17 cellular contexts compared by ENCODE assay signal in genomic region chr7:111362660-111363059, GRCh38.
DNase-seq lines count a peak whose midpoint lies in the region; ATAC-seq, FAIRE-seq and TF ChIP-seq lines count a peak whose summit lies in the region.
"Had no signal": no experiment of that assay in that cellular context is flagged by ENCODE, and none has a peak within 500 bp of the region (broad histone marks: within the 10 kb centered on the region; RNA-seq: fewer than 3 reads in every experiment).

No MANE protein-coding gene starts in this region.

- DNase-seq in ACHN, result peak; percentile 8
- peak; percentile 48 for DNase-seq in HFFc6
- DNase-seq in K562 (ENCODE audit: extremely low read depth in 1 of 4, low spot score in 3 of 4), result peak in 1 of 4 experiments; percentile 12
- DNase-seq in left kidney (ENCODE audit: low read depth, low spot score), result peak; percentile 20
- no peak for DNase-seq in stimulated activated naive CD4-positive, alpha-beta T cell treated with Interleukin-2 at 50 U/mL for 16 hours (lab: John Stamatoyannopoulos, UW)
- no peak for DNase-seq in activated naive CD4-positive, alpha-beta T cell (lab: John Stamatoyannopoulos, UW)
- DNase-seq in NCI-H1694 treated with DMSO at 0.1 percent for 48 hours (lab: John Stamatoyannopoulos, UW), result no peak
- DNase-seq: activated naive CD8-positive, alpha-beta T cell treated with anti-CD3 and anti-CD28 coated beads, Interleukin-2, amount 10 ng/mL, durations not matched to agents 7 days and 5 days; immature natural killer cell; NCI-H2081; stimulated activated CD4-positive, alpha-beta T cell treated with anti-CD3 and anti-CD28 coated beads, Interleukin-1b, Interleukin-23, amount 100 ng/mL, for 48 hours; stimulated activated CD8-positive, alpha-beta memory T cell treated with anti-CD3 and anti-CD28 coated beads, Interleukin-4, amount 100 ng/mL, for 48 hours; SW 1271; trophoblast cell had no signal

- no TSS peak for BruUV-seq in K562 (replicated peaks; lab: Mats Ljungman, UMichigan)

- intact Hi-C loops in K562 (cut with micrococcal nuclease), result no loop called here

- no peaks in the 10 kb centered on the region for H3K36me3 Mint-ChIP-seq in HFFc6 (ENCODE audit: low read depth)
- H3K36me3 Mint-ChIP-seq: activated naive CD8-positive, alpha-beta T cell treated with anti-CD3 and anti-CD28 coated beads, Interleukin-2, amount 10 ng/mL, durations not matched to agents 7 days and 5 days had no signal

- 74% methylated on average over 2 of the region's 2 CpGs for WGBS in K562 (ENCODE audit: insufficient coverage, low coverage, missing lambda C conversion rate)

- peak overlapping the region; percentile 73 for H3K4me3 Mint-ChIP-seq in HFFc6
- H3K4me3 Mint-ChIP-seq: activated naive CD8-positive, alpha-beta T cell treated with anti-CD3 and anti-CD28 coated beads, Interleukin-2, amount 10 ng/mL, durations not matched to agents 7 days and 5 days; dendritic cell treated with granulocyte-macrophage colony-stimulating factor and Interleukin-4, amounts not matched to agents 40 ng/mL and 50 ng/mL, for 4 days; immature natural killer cell had no signal

- H3K36me3 ChIP-seq in K562 (ENCODE audit: control insufficient read depth, insufficient read depth, low read length), result no peaks in the 10 kb centered on the region
- H3K36me3 ChIP-seq: BLaER1 treated with 17β-estradiol and CSF1 and Interleukin-3, amounts not matched to agents 10 nM and 100 nM had no signal

- H3K4me1 Mint-ChIP-seq in HFFc6 (ENCODE audit: low read depth), result peaks cover 56% of the 10 kb centered on the region
- H3K4me1 Mint-ChIP-seq: activated naive CD8-positive, alpha-beta T cell treated with anti-CD3 and anti-CD28 coated beads, Interleukin-2, amount 10 ng/mL, durations not matched to agents 7 days and 5 days; immature natural killer cell had no signal

- no peak for TF ChIP-seq RAD21 in K562 (CRISPR knock-in tag; conservative IDR thresholded peaks at IDR 0.05 in 1 of 2, IDR thresholded peaks at IDR 0.05 in 1 of 2)

- H3K4me2 ChIP-seq in K562 (ENCODE audit: insufficient read depth, low read length), result no peak overlapping the region
- H3K4me2 ChIP-seq: BLaER1 treated with 17β-estradiol and CSF1 and Interleukin-3, amounts not matched to agents 10 nM and 100 nM had no signal

- no peak overlapping the region for H3K27ac ChIP-seq in K562 (ENCODE audit: extremely low read depth, low read depth, low read length)
- H3K27ac ChIP-seq: BLaER1 treated with 17β-estradiol and CSF1 and Interleukin-3, amounts not matched to agents 10 nM and 100 nM had no signal

- no peak overlapping the region for H3K9ac ChIP-seq in K562 (ENCODE audit: insufficient read depth in 1 of 2, low read depth in 2 of 2, low read length in 2 of 2)
- H3K9ac ChIP-seq: BLaER1 treated with 17β-estradiol and CSF1 and Interleukin-3, amounts not matched to agents 10 nM and 100 nM had no signal

- in situ Hi-C loops in ACHN (cut with HindIII; ENCODE audit: low pct_ligation_motif_present, low pct_unique_long_range_greater_than_20kb, low sequenced_read_pairs), result no loop called here
- in situ Hi-C loops in K562 (cut with MboI), result no loop called here

- no peak for TF ChIP-seq EP300 in K562 (IDR thresholded peaks at IDR 0.05; ENCODE audit: low read length)

- no peaks in the 10 kb centered on the region for H3K27me3 ChIP-seq in K562 (ENCODE audit: control insufficient read depth in 2 of 2, insufficient read depth in 2 of 2, low read length in 2 of 2)
- H3K27me3 ChIP-seq: BLaER1 treated with 17β-estradiol and CSF1 and Interleukin-3, amounts not matched to agents 10 nM and 100 nM had no signal

- no peaks in the 10 kb centered on the region; a peak in 1 of 5 replicates for H3K4me1 ChIP-seq in K562 (replicated peaks in 1 of 2; ENCODE audit: control insufficient read depth in 2 of 2, insufficient read depth in 2 of 2, low read length in 2 of 2)

- no peaks in the 10 kb centered on the region for H3K9me3 Mint-ChIP-seq in HFFc6
- H3K9me3 Mint-ChIP-seq: activated naive CD8-positive, alpha-beta T cell treated with anti-CD3 and anti-CD28 coated beads, Interleukin-2, amount 10 ng/mL, durations not matched to agents 7 days and 5 days; dendritic cell treated with granulocyte-macrophage colony-stimulating factor and Interleukin-4, amounts not matched to agents 40 ng/mL and 50 ng/mL, for 4 days had no signal

- H3K79me2 ChIP-seq in K562 (ENCODE audit: control insufficient read depth, insufficient read depth, low read length), result no peaks in the 10 kb centered on the region

- H4K20me1 ChIP-seq in K562 (replicated peaks; ENCODE audit: control insufficient read depth, insufficient read depth, low read length), result no peaks in the 10 kb centered on the region
- H4K20me1 ChIP-seq: BLaER1 treated with 17β-estradiol and CSF1 and Interleukin-3, amounts not matched to agents 10 nM and 100 nM had no signal

- POLR2A ChIA-PET in K562 (lab: Yijun Ruan, JAX), result no interaction called here

- H2AFZ ChIP-seq in K562 (ENCODE audit: low read depth, low read length), result no peak overlapping the region

- FAIRE-seq in K562 (lab: Jason Lieb, UNC), result no peak

- H3K27me3 Mint-ChIP-seq in HFFc6 (ENCODE audit: insufficient read depth), result no peaks in the 10 kb centered on the region
- H3K27me3 Mint-ChIP-seq: activated naive CD8-positive, alpha-beta T cell treated with anti-CD3 and anti-CD28 coated beads, Interleukin-2, amount 10 ng/mL, durations not matched to agents 7 days and 5 days; dendritic cell treated with granulocyte-macrophage colony-stimulating factor and Interleukin-4, amounts not matched to agents 40 ng/mL and 50 ng/mL, for 4 days had no signal

- TF ChIP-seq POLR2A in K562 (conservative IDR thresholded peaks at IDR 0.05), result no peak

- no peaks in the 10 kb centered on the region for H3K9me1 ChIP-seq in K562 (ENCODE audit: control insufficient read depth, insufficient read depth, low read length)

- ATAC-seq in K562, result peak; percentile 44; the same call in 2 of the 3 replicates
- no peak for ATAC-seq in HG02852 (IDR thresholded peaks at IDR 0.05; ENCODE audit: unreplicated experiment)

- TF ChIP-seq CTCF in HFFc6 (IDR thresholded peaks at IDR 0.05) (no peak), K562 (IDR thresholded peaks at IDR 0.05 in 2 of 3, conservative IDR thresholded peaks at IDR 0.05 in 1 of 3; ENCODE audit: insufficient read depth in 2 of 3, low read depth in 1 of 3, low read length in 3 of 3) (no peak)

- CTCF ChIA-PET in K562 (lab: Yijun Ruan, JAX; ENCODE audit: low intra/inter-chr PET ratio), result no interaction called here

- H3K9me3 ChIP-seq in K562 (replicated peaks; ENCODE audit: control insufficient read depth, insufficient read depth, low read depth, low read length), result no peaks in the 10 kb centered on the region
- H3K9me3 ChIP-seq: BLaER1 treated with 17β-estradiol and CSF1 and Interleukin-3, amounts not matched to agents 10 nM and 100 nM had no signal

- H3K27ac Mint-ChIP-seq in HFFc6, result peak overlapping the region; percentile 68
- H3K27ac Mint-ChIP-seq: activated naive CD8-positive, alpha-beta T cell treated with anti-CD3 and anti-CD28 coated beads, Interleukin-2, amount 10 ng/mL, durations not matched to agents 7 days and 5 days; dendritic cell treated with granulocyte-macrophage colony-stimulating factor and Interleukin-4, amounts not matched to agents 40 ng/mL and 50 ng/mL, for 4 days; immature natural killer cell had no signal

- H3K4me3 ChIP-seq in K562, result no peak overlapping the region
- H3K4me3 ChIP-seq: BLaER1 treated with 17β-estradiol and CSF1 and Interleukin-3, amounts not matched to agents 10 nM and 100 nM had no signal

TF ChIP-seq in K562, 482 proteins besides CTCF, POLR2A, EP300 and RAD21:
- no peak for TF ChIP-seq ZNF24 (IDR thresholded peaks at IDR 0.05)
- TF ChIP-seq TGIF2 (CRISPR knock-in tag; IDR thresholded peaks at IDR 0.05), result no peak
- no peak for TF ChIP-seq BRF1 (IDR thresholded peaks at IDR 0.05; ENCODE audit: borderline replicate concordance, extremely low read depth, insufficient read length)
- no peak for TF ChIP-seq HLTF (IDR thresholded peaks at IDR 0.05)
- TF ChIP-seq POU5F1 (IDR thresholded peaks at IDR 0.05; ENCODE audit: borderline replicate concordance, low read depth, low read length, partially characterized antibody), result no peak
- no peak for TF ChIP-seq RUNX1 (IDR thresholded peaks at IDR 0.05; ENCODE audit: low read depth)
- TF ChIP-seq MLX (CRISPR knock-in tag; conservative IDR thresholded peaks at IDR 0.05), result no peak
- TF ChIP-seq ELF2 (CRISPR knock-in tag; IDR thresholded peaks at IDR 0.05), result no peak
- no peak for TF ChIP-seq CBX1 (IDR thresholded peaks at IDR 0.05; ENCODE audit: low read depth)
- TF ChIP-seq ZNF655 (CRISPR knock-in tag; IDR thresholded peaks at IDR 0.05), result no peak
- TF ChIP-seq ADNP (tag; IDR thresholded peaks at IDR 0.05), result no peak
- no peak for TF ChIP-seq ZNF217 (CRISPR knock-in tag; IDR thresholded peaks at IDR 0.05)
- TF ChIP-seq RBM25 (IDR thresholded peaks at IDR 0.05; ENCODE audit: low read depth, low read length, severe bottlenecking), result no peak

Comparison
In these comparisons a context has a peak if more than half of its experiments do, and no peak if none do; other contexts are left out.
1. DNase-seq: peak in ACHN (single experiment), HFFc6 (single experiment) and left kidney (single experiment); none in stimulated activated naive CD4-positive, alpha-beta T cell treated with Interleukin-2 at 50 U/mL for 16 hours (single experiment), activated naive CD4-positive, alpha-beta T cell (0 of 4) and NCI-H1694 treated with DMSO at 0.1 percent for 48 hours (single experiment).